In the genomic region with DNA sequence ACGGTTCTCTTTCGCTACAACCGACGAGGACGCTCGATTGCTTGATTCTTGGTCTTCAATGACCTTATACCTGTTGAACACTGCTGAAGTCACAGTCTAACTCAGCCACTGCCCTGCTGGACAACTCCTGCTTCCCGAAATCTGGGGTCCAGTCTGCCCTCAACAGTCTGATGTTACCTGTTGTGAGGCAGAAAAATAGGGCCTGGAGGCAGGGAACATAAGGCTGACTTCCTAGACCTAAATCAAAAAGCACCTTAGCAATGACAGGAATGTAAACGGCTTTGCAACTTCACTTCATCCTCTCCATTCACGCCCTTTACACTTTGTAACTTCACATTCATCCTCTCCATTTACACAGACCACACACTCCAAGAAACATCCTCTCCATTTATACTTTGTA, we compare ENCODE assay signal across 8 cellular contexts. TPM values are rescaled to one million over a fixed set of nuclear protein-coding genes. Genes with fewer than 3 reads are reported as not detected.
A peak's percentile ranks its signal among the peaks of the same experiment; 100 is the strongest.
DNase-seq lines count a peak whose midpoint lies in the region; ATAC-seq, FAIRE-seq and TF ChIP-seq lines count a peak whose summit lies in the region.

No MANE protein-coding gene starts in this region.

- intact Hi-C loops in right cardiac atrium (cut with DNase I), result loop anchor here in 3 of 4 donors (2.0 to 10.0 kb wide), 2 partner anchors 76 kb away; no protein-coding TSS in a partner anchor

- ATAC-seq in right cardiac atrium, result no peak
- no peak for ATAC-seq in HG02798 (IDR thresholded peaks at IDR 0.05; ENCODE audit: poor library complexity, unreplicated experiment)

- no peak for DNase-seq in HFF-Myc (ENCODE audit: extremely low read depth, low read depth)
- DNase-seq in WERI-Rb-1, result no peak
- DNase-seq in right cardiac atrium, result no peak
- peak; percentile 20 for DNase-seq in small intestine
- no peak for DNase-seq in NCI-H1694 (lab: John Stamatoyannopoulos, UW)
- DNase-seq in DMS 273 (lab: John Stamatoyannopoulos, UW; ENCODE audit: unreplicated experiment), result no peak
- DNase-seq in HK-2 (ENCODE audit: unreplicated experiment), result no peak

- WGBS in right cardiac atrium, result 5% methylated on average over 9 of the region's 9 CpGs
- WGBS in small intestine, 3 donors, result 3 to 7% (median 6%) methylated on average over 9 of the region's 9 CpGs

- FAIRE-seq in small intestine (lab: Jason Lieb, UNC), result no peak

- H3K4me1 ChIP-seq in right cardiac atrium (ENCODE audit: control insufficient read depth, insufficient read depth, low read length) (peaks cover 10% of the 10 kb centered on the region), small intestine (ENCODE audit: control insufficient read depth in 2 of 2, insufficient read depth in 1 of 2, low read depth in 1 of 2, low read length in 1 of 2) (peaks cover 0 to 10% of the 10 kb centered on the region in 2 donors)

- TF ChIP-seq CTCF in HFF-Myc (IDR thresholded peaks at IDR 0.05; ENCODE audit: low read depth, low read length, missing control alignments), result no peak
- TF ChIP-seq CTCF in WERI-Rb-1 (IDR thresholded peaks at IDR 0.05; ENCODE audit: low read depth, low read length), result no peak

- no peak overlapping the region; the same call in 1 of the 2 replicates for H3K27ac ChIP-seq in WERI-Rb-1
- no peak overlapping the region for H3K27ac ChIP-seq in right cardiac atrium (ENCODE audit: low read length)
- no peak overlapping the region for H3K27ac ChIP-seq in small intestine (ENCODE audit: low read depth in 1 of 2, low read length in 1 of 2)

- H3K4me3 ChIP-seq in HFF-Myc (replicated peaks; ENCODE audit: low read depth, low read length) (peak overlapping the region; percentile 66), WERI-Rb-1 (ENCODE audit: low read depth, low read length) (peak overlapping the region; percentile 56), right cardiac atrium (ENCODE audit: low read length) (peak overlapping the region; percentile 66), small intestine (ENCODE audit: low read depth in 1 of 2, low read length in 2 of 2) (peak overlapping the region in 1 of 2 donors; percentile 88)

- H3K36me3 ChIP-seq in WERI-Rb-1, result no peaks in the 10 kb centered on the region
- H3K36me3 ChIP-seq in small intestine (ENCODE audit: control insufficient read depth in 2 of 2, insufficient read depth in 2 of 2, low read length in 2 of 2), result no peaks in the 10 kb centered on the region

- H3K27me3 ChIP-seq in WERI-Rb-1 (ENCODE audit: insufficient read depth, low read depth, severe bottlenecking) (no peaks in the 10 kb centered on the region), right cardiac atrium (ENCODE audit: control insufficient read depth, insufficient read depth) (no peaks in the 10 kb centered on the region), small intestine (ENCODE audit: control insufficient read depth in 2 of 2, insufficient read depth in 2 of 2, low read length in 2 of 2) (no peaks in the 10 kb centered on the region)

- H3K9me3 ChIP-seq in WERI-Rb-1 (ENCODE audit: severe bottlenecking), result no peaks in the 10 kb centered on the region
- no peaks in the 10 kb centered on the region for H3K9me3 ChIP-seq in right cardiac atrium (ENCODE audit: control insufficient read depth, low read length)
- no peaks in the 10 kb centered on the region for H3K9me3 ChIP-seq in small intestine (ENCODE audit: control insufficient read depth, low read depth)

RNA-seq across cellular contexts. Expression of a gene that starts 0.6 kb away (rescaled TPM):
- total RNA-seq in right cardiac atrium, result 10 to 100 TPM; 20.5 to 26.8 (median 22.3) TPM
- polyA plus RNA-seq in right cardiac atrium (20.7 TPM), small intestine (10 to 100 TPM; 16.6 to 32.7 (median 31.5) TPM)

RNA-seq across cellular contexts. Expression of a gene that starts 19.1 kb away (rescaled TPM):
- total RNA-seq in right cardiac atrium, result 10 to 100 TPM in 3 of 4 donors, 1 to 10 TPM in 1; 7.1 to 13.5 (median 10.3) TPM
- polyA plus RNA-seq in right cardiac atrium (10.1 TPM), small intestine (10 to 100 TPM in 1 of 3 donors, 1 to 10 TPM in 2; 7.0 to 15.2 (median 7.8) TPM)

RNA-seq across cellular contexts. Expression of a gene that starts 47.7 kb away (rescaled TPM):
- total RNA-seq in right cardiac atrium, result 1 to 10 TPM; 1.1 to 1.4 (median 1.2) TPM
- polyA plus RNA-seq in right cardiac atrium (0.57 TPM), small intestine (under 1 TPM in 1 of 3 donors, not detected in 2; 0.39 TPM)
